Comparison of ENCODE assay signal across 1 cellular context in genomic region chr16:49575352-49576172, GRCh38.
TF ChIP-seq lines count a peak whose summit lies in the region.

No MANE protein-coding gene starts in this region.

TF ChIP-seq in K562, 482 proteins besides CTCF, POLR2A, EP300 and RAD21 (continued from another document):
- TF ChIP-seq THRB (CRISPR knock-in tag; conservative IDR thresholded peaks at IDR 0.05): no peak
- no peak for TF ChIP-seq DPF2 (IDR thresholded peaks at IDR 0.05)
TF ChIP-seq in K562: peak in this region for 0.
